In the genomic region with DNA sequence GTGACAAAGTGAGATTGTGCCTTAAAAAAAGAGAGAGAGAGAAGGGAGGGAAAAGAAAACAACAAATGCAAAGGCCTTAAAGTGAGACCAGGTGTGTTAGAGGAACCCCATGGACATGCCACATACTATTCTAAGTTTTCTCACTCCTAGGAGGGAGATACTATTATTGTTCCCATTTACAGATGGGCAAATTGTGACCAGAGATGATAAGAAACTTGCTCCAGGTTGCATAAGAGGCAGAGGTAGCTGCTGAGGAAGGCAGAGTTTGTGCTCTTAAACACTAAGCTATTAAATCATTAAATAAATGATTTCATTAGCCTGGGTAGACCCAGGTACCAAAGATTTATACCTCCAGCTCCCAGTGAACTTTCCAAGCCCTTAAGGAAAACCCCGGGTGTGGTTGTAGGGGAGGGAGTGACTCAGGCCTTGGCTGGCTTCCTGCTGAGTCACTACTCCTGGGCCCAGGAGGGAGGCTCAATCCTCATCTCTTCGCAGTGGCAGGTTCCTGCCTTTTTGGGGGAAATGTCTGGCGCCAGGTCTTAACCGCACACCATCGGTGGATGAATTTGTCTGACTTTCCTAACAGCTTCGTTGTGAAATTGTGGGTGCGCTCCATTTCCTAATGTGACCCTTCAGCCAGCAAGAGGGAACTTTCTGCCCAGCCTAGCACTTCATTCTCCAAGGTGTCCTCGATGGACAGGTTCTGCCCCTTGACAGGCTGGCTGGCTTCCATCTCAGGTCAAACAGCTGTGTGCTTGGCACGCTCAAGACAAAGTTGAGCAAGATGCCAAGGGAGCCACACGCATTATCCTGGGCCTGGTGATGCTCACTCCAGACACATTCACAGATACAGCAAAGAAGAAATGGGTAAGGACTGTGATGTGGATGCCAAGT, we compare ENCODE assay signal across 8 cellular contexts. TPM values are rescaled to one million over a fixed set of nuclear protein-coding genes. Genes with fewer than 3 reads are reported as not detected.
A peak's percentile ranks its signal among the peaks of the same experiment; 100 is the strongest.
DNase-seq lines count a peak whose midpoint lies in the region; ATAC-seq and TF ChIP-seq lines count a peak whose summit lies in the region.

No MANE protein-coding gene starts in this region.

- H3K9me3 Mint-ChIP-seq in activated T-cell treated with anti-CD3 and anti-CD28 coated beads, Interleukin-2, amount 50 U/mL, for 72 hours: no peaks in the 10 kb centered on the region

- H3K27me3 Mint-ChIP-seq in activated T-cell treated with anti-CD3 and anti-CD28 coated beads, Interleukin-2, amount 50 U/mL, for 72 hours (ENCODE audit: low read depth): no peaks in the 10 kb centered on the region

- no peak for TF ChIP-seq CTCF in C4-2B (conservative IDR thresholded peaks at IDR 0.05)

- no peak overlapping the region for H3K4me3 ChIP-seq in skeletal muscle cell (ENCODE audit: low read depth, low read length)

- H3K4me3 Mint-ChIP-seq in activated T-cell treated with anti-CD3 and anti-CD28 coated beads, Interleukin-2, amount 50 U/mL, for 72 hours: no peak overlapping the region

- H3K4me1 Mint-ChIP-seq in activated T-cell treated with anti-CD3 and anti-CD28 coated beads, Interleukin-2, amount 50 U/mL, for 72 hours (ENCODE audit: low read depth): peaks cover 62% of the 10 kb centered on the region

- DNase-seq in Kasumi-1 (lab: John Stamatoyannopoulos, UW): peak; percentile 76 to 86
- DNase-seq in activated T-cell treated with anti-CD3 and anti-CD28 coated beads, Interleukin-2, amount 50 U/mL, for 72 hours: peak; percentile 46 to 47
- DNase-seq in head of caudate nucleus: peak in 27 of 42 donors; percentile 7 to 79 (median 37)
- DNase-seq in skeletal muscle cell (ENCODE audit: low read depth): peak; percentile 81
- DNase-seq in T-helper 9 cell: no peak

- peaks cover 0 to 2% of the 10 kb centered on the region in 2 donors for H3K36me3 Mint-ChIP-seq in activated T-cell treated with anti-CD3 and anti-CD28 coated beads, Interleukin-2, amount 50 U/mL, for 72 hours (ENCODE audit: insufficient read depth in 2 of 2)

- ATAC-seq in activated T-cell treated with anti-CD3 and anti-CD28 coated beads, Interleukin-2, amount 50 U/mL, for 72 hours (replicated peaks in 1 of 2): peak; percentile 72 to 85
- no peak for ATAC-seq in HG03460 (IDR thresholded peaks at IDR 0.05; ENCODE audit: unreplicated experiment)
- ATAC-seq in GM18511 (IDR thresholded peaks at IDR 0.05; ENCODE audit: unreplicated experiment): no peak

- peak overlapping the region; percentile 69 for H3K27ac ChIP-seq in C4-2B

- H3K27ac Mint-ChIP-seq in activated T-cell treated with anti-CD3 and anti-CD28 coated beads, Interleukin-2, amount 50 U/mL, for 72 hours: no peak overlapping the region

- intact Hi-C loops in head of caudate nucleus (cut with DNase I): no loop called here

RNA-seq across cellular contexts. Expression of a gene that starts 33.4 kb away (rescaled TPM):
- total RNA-seq in activated T-cell treated with anti-CD3 and anti-CD28 coated beads, Interleukin-2, amount 50 U/mL, for 72 hours: 10 to 100 TPM; 36.6 to 50.6 TPM

Comparison
In these comparisons a context has a peak if more than half of its experiments do, and no peak if none do; other contexts are left out.
1. ATAC-seq: peak in activated T-cell treated with anti-CD3 and anti-CD28 coated beads, Interleukin-2, amount 50 U/mL, for 72 hours (2 of 2); none in HG03460 (single experiment) and GM18511 (single experiment).